8 cellular contexts compared by ENCODE assay signal in the genomic region with DNA sequence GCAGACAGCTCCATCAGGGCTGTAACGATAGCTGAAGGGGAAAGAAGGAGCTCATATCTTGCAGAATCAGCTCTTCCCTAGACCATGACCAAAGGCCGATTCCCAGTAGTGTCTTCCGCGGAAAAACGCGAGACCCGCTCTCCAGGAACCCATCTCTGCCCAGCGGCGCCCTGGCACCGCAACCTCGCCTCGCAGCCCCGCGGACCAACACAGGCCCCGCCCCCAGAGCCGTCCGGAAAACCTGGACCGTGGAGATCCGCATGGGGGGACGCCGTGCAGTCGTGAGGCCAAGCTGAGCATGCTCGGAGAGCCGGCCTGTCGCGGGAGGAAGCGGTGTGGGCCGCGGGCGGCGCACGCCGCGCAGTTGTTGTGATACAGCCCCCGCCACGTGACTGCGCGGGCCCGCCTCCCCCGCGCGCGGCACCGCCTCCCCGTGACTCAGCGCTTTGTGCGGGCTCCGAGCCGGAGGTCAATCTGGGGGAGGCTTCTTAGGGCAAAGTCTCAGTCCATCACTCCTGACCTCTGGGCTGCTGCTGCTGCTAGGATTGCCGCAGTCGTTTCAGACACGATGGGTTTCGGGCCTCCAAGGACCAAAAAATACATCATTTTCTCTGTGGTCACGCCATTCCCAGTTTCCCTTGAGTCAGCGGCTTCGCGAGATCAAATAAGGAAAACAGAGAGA. TPM values are rescaled to one million over a fixed set of nuclear protein-coding genes. Genes with fewer than 3 reads are reported as not detected.
DNase-seq lines count a peak whose midpoint lies in the region; ATAC-seq, FAIRE-seq and TF ChIP-seq lines count a peak whose summit lies in the region.

No MANE protein-coding gene starts in this region.

- no peaks in the 10 kb centered on the region for H3K27me3 ChIP-seq in keratinocyte (ENCODE audit: control insufficient read depth, extremely low read depth, insufficient read depth, low read length)

- no peaks in the 10 kb centered on the region for H3K9me1 ChIP-seq in keratinocyte (ENCODE audit: control insufficient read depth, extremely low read depth, insufficient read depth, low read length)

- H3K4me3 ChIP-seq in AG09309 (ENCODE audit: control insufficient read depth, low read depth, low read length) = peak overlapping the region; percentile 67
- peak overlapping the region; percentile 40 to 98 (median 89) for H3K4me3 ChIP-seq in keratinocyte (ENCODE audit: control insufficient read depth in 2 of 3, extremely low read depth in 1 of 3, insufficient read depth in 2 of 3, low read depth in 1 of 3, low read length in 3 of 3)

- peak overlapping the region; percentile 89 for H3K9ac ChIP-seq in keratinocyte (ENCODE audit: control insufficient read depth, extremely low read depth, insufficient read depth, low read length)

- H3K4me2 ChIP-seq in keratinocyte (ENCODE audit: control insufficient read depth, extremely low read depth, insufficient read depth, low read depth, low read length) = peak overlapping the region; percentile 99

- no peaks in the 10 kb centered on the region for H4K20me1 ChIP-seq in keratinocyte (ENCODE audit: control insufficient read depth, extremely low read depth, insufficient read depth, low read length)

- FAIRE-seq in keratinocyte (lab: Jason Lieb, UNC) = no peak

- peak overlapping the region; percentile 97 for H2AFZ ChIP-seq in keratinocyte (ENCODE audit: control insufficient read depth, low read length)

- no peaks in the 10 kb centered on the region for H3K36me3 ChIP-seq in keratinocyte (ENCODE audit: control insufficient read depth in 2 of 2, extremely low read depth in 1 of 2, insufficient read depth in 2 of 2, low read length in 2 of 2)

- ATAC-seq in GM19023 (IDR thresholded peaks at IDR 0.05; ENCODE audit: unreplicated experiment) = peak; percentile 76
- ATAC-seq in HG03196 (IDR thresholded peaks at IDR 0.05; ENCODE audit: unreplicated experiment) = peak; percentile 72

- H3K4me1 ChIP-seq in keratinocyte (ENCODE audit: control insufficient read depth, extremely low read depth, insufficient read depth, low read length) = peaks cover 28% of the 10 kb centered on the region

- H3K79me2 ChIP-seq in keratinocyte (ENCODE audit: control insufficient read depth, insufficient read depth, low read length) = peaks cover 15% of the 10 kb centered on the region

- H3K27ac ChIP-seq in keratinocyte (ENCODE audit: control insufficient read depth, insufficient read depth, low read length) = peak overlapping the region; percentile 92

- H3K9me3 ChIP-seq in keratinocyte (ENCODE audit: control insufficient read depth, low read depth, low read length) = no peaks in the 10 kb centered on the region

- DNase-seq in AG09309 (ENCODE audit: low read depth) (peak; percentile 87), NCI-H345 (lab: John Stamatoyannopoulos, UW) (peak; percentile 95), cerebellar cortex (ENCODE audit: low spot score) (peak; percentile 92), keratinocyte (ENCODE audit: low read depth, low spot score) (peak; percentile 62)
- DNase-seq in activated CD4-positive, CD25-positive, alpha-beta regulatory T cell treated with anti-CD3 and anti-CD28 coated beads, Interleukin-2, amount 50 U/mL, for 16 hours (ENCODE audit: low read depth, low spot score) = peak; percentile 85
- peak; percentile 82 to 90 (median 85) for DNase-seq in stimulated activated CD4-positive, alpha-beta T cell treated with anti-CD3 and anti-CD28 coated beads, Interleukin-12 subunit alpha, Interleukin-12 subunit beta, amount 100 ng/mL, for 48 hours (ENCODE audit: low read depth in 2 of 3, low spot score in 1 of 3)

- TF ChIP-seq CTCF in AG09309 (IDR thresholded peaks at IDR 0.05; ENCODE audit: control insufficient read depth, insufficient read depth, low read depth, low read length, missing control alignments) (no peak), keratinocyte (optimal IDR thresholded peaks at IDR 0.05 in 1 of 3, IDR thresholded peaks at IDR 0.05 in 1 of 3, conservative IDR thresholded peaks at IDR 0.05 in 1 of 3; ENCODE audit: extremely low read depth in 1 of 3, insufficient read depth in 2 of 3, low read length in 3 of 3) (peak in 1 of 3 experiments; percentile 45)

- dilution Hi-C loops in keratinocyte (cut with MboI; ENCODE audit: extremely low pct_ligation_motif_present, low sequenced_read_pairs) = no loop called here

RNA-seq across cellular contexts. Expression of a gene that starts 3.1 kb away (rescaled TPM):
- 48.9 to 110 TPM (median 73.2 TPM) in 3 replicates for polyA plus RNA-seq in keratinocyte
- polyA plus RNA-seq in keratinocyte (2011; ENCODE audit: low read depth) = 509 TPM
- 59.8 and 126 TPM in 2 replicates for polyA plus RNA-seq in keratinocyte (2011; cell fraction: cytosol; rRNA removed)
- polyA plus RNA-seq in keratinocyte (2011; cell fraction: nucleus; rRNA removed) = 231 and 232 TPM in 2 replicates
- 39.6 and 81.5 TPM in 2 replicates for polyA plus RNA-seq in keratinocyte (2012; ENCODE audit: low replicate concordance)
- 23.2 to 126 TPM (median 125 TPM) in 3 replicates for polyA minus RNA-seq in keratinocyte
- 57.6 TPM for polyA minus RNA-seq in keratinocyte (2011; cell fraction: cytosol; rRNA and poly(A)+ RNA removed)
- polyA minus RNA-seq in keratinocyte (2011; cell fraction: nucleus; rRNA and poly(A)+ RNA removed) = 78.8 and 209 TPM in 2 replicates

Comparison
In these comparisons a context has a peak if more than half of its experiments do, and no peak if none do; other contexts are left out.
1. Peak in every context shown above with its lines: DNase-seq, ATAC-seq, H3K4me3 ChIP-seq and H3K27ac ChIP-seq.